Comparison of ENCODE assay signal across 8 cellular contexts in the genomic region with DNA sequence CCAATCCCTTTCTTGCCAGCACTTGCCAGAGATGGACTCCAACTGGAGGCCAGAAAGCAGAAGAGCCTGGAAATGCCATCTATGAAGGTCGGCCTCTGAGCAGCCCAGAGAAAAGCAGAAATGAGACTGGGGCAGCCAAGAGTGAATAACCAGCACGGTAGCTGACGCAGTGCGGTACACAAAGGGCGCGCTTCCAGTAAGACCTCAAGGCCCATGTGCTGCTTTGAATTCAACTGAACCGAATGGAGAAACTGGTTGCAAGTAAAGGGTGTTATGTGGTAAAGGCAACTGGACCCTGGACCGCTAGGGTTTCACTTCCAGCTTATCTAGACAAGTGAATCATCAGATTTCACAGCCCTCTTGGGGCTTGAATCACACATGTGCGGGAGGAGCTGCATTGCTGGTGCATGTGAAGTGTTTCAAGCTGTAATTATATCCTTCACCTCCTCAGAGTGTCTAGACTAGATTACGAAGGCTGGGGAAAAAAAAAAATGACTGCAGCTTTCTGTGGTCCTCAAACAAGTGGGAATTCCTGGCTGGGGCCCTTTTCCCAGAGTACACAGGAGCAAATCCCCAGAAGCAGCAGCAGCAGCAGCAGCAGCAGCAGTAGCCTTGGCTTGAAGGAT.
A peak's percentile ranks its signal among the peaks of the same experiment; 100 is the strongest.
DNase-seq lines count a peak whose midpoint lies in the region; ATAC-seq and TF ChIP-seq lines count a peak whose summit lies in the region.

No MANE protein-coding gene starts in this region.

- in situ Hi-C loops in astrocyte of the cerebellum (cut with HindIII; ENCODE audit: low sequenced_read_pairs): no loop called here

- no peaks in the 10 kb centered on the region for H3K9me3 Mint-ChIP-seq in neural crest cell

- no peaks in the 10 kb centered on the region for H3K36me3 Mint-ChIP-seq in neural crest cell (ENCODE audit: low read depth)

- TF ChIP-seq CTCF in astrocyte of the cerebellum (IDR thresholded peaks at IDR 0.05; ENCODE audit: low read depth, low read length, missing control alignments) (peak; percentile 7), neural crest cell (conservative IDR thresholded peaks at IDR 0.05) (no peak)

- ATAC-seq in GM18520 (IDR thresholded peaks at IDR 0.05; ENCODE audit: unreplicated experiment): peak; percentile 95
- peak; percentile 97 for ATAC-seq in HG02840 (IDR thresholded peaks at IDR 0.05; ENCODE audit: low FRiP score, unreplicated experiment)

- no peaks in the 10 kb centered on the region for H3K27me3 Mint-ChIP-seq in neural crest cell (ENCODE audit: low read depth)

- peaks cover 11% of the 10 kb centered on the region for H3K4me1 Mint-ChIP-seq in neural crest cell

- H3K27ac Mint-ChIP-seq in neural crest cell (ENCODE audit: unreplicated experiment): peak overlapping the region; percentile 92

- peak overlapping the region; percentile 10 for H3K4me3 ChIP-seq in astrocyte of the cerebellum (ENCODE audit: low read depth, low read length)

- no peak overlapping the region for H3K4me3 Mint-ChIP-seq in neural crest cell

- peak; percentile 89 for DNase-seq in A172 (ENCODE audit: low spot score)
- DNase-seq in NCI-H1436 treated with DMSO at 0.1 percent for 48 hours (lab: John Stamatoyannopoulos, UW): peak; percentile 81
- peak; percentile 96 for DNase-seq in astrocyte of the cerebellum (ENCODE audit: low read depth)
- no peak for DNase-seq in neural crest cell (ENCODE audit: low read depth, low spot score)
- DNase-seq in ureter (ENCODE audit: low spot score): no peak
- no peak for DNase-seq in KG1 (lab: John Stamatoyannopoulos, UW)

Comparison
In these comparisons a context has a peak if more than half of its experiments do, and no peak if none do; other contexts are left out.
1. DNase-seq: peak in A172 (single experiment), NCI-H1436 treated with DMSO at 0.1 percent for 48 hours (single experiment) and astrocyte of the cerebellum (single experiment); none in neural crest cell (single experiment), ureter (single experiment) and KG1 (single experiment).